Comparison of ENCODE assay signal across 8 cellular contexts in the genomic region with DNA sequence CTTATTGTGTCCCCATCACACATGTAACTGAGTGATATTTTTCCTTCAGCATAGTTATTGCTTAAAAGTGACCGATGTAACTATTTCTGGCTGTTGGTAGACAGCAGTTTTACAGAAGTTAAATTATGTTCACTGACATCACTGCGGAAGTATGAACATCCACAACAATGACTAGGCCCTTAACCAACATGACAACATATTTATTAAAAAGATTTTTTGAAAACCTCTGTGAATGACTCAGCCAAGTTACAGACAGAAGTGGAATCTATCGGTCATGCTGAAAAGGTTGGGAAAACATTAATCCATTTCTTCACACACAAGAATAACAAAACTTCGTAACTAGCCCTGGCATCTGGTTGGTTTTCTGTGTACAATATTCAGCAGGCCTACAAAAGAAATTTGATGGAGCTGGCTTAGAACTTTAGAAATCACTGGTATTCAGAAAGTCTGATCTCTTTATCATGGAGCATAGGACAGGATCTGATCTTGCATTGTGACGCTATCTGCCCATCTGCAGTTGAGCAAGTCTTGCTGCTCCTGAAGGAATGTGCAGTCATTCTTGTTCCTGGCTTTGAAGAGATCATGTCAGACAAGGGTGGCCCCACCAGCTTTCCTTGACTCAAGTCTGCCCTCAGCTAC. TPM values are rescaled to one million over a fixed set of nuclear protein-coding genes. Genes with fewer than 3 reads are reported as not detected.
DNase-seq lines count a peak whose midpoint lies in the region; ATAC-seq and TF ChIP-seq lines count a peak whose summit lies in the region.

No MANE protein-coding gene starts in this region.

- POLR2A ChIA-PET in MCF 10A (lab: Yijun Ruan, JAX): interaction anchor here (0.9 to 1.0 kb wide), 3 partner anchors 9 to 770 kb away, joined by 3 to 4 read pairs (median 4); no protein-coding TSS in a partner anchor

- no peaks in the 10 kb centered on the region for H3K27me3 ChIP-seq in heart left ventricle
- H3K27me3 ChIP-seq in uterus: no peaks in the 10 kb centered on the region

- peak overlapping the region in 8 of 12 donors; percentile 0 to 61 (median 36) for H3K27ac ChIP-seq in heart left ventricle
- H3K27ac ChIP-seq in uterus: peak overlapping the region; percentile 70 to 71

- no peak overlapping the region for H3K4me3 ChIP-seq in heart left ventricle
- no peak overlapping the region for H3K4me3 ChIP-seq in uterus

- H3K9me3 ChIP-seq in heart left ventricle (no peaks in the 10 kb centered on the region), uterus (no peaks in the 10 kb centered on the region)

- H3K36me3 Mint-ChIP-seq in MCF 10A (ENCODE audit: insufficient read depth, unreplicated experiment): no peaks in the 10 kb centered on the region
- H3K36me3 Mint-ChIP-seq in activated CD4-positive, alpha-beta T cell treated with anti-CD3 and anti-CD28 coated beads, Interleukin-2, amount 10 ng/mL, durations not matched to agents 24 days and 14 days (ENCODE audit: low read depth): no peaks in the 10 kb centered on the region

- H3K9me3 Mint-ChIP-seq in MCF 10A (ENCODE audit: unreplicated experiment): no peaks in the 10 kb centered on the region
- no peaks in the 10 kb centered on the region for H3K9me3 Mint-ChIP-seq in activated CD4-positive, alpha-beta T cell treated with anti-CD3 and anti-CD28 coated beads, Interleukin-2, amount 10 ng/mL, durations not matched to agents 24 days and 14 days

- H3K4me3 Mint-ChIP-seq in MCF 10A (ENCODE audit: unreplicated experiment): peak overlapping the region; percentile 9
- H3K4me3 Mint-ChIP-seq in activated CD4-positive, alpha-beta T cell treated with anti-CD3 and anti-CD28 coated beads, Interleukin-2, amount 10 ng/mL, durations not matched to agents 24 days and 14 days: no peak overlapping the region

- CTCF ChIA-PET in MCF 10A (lab: Yijun Ruan, JAX): no interaction called here

- H3K4me1 Mint-ChIP-seq in MCF 10A (ENCODE audit: insufficient read depth, unreplicated experiment): peaks cover 22% of the 10 kb centered on the region
- peaks cover 19% of the 10 kb centered on the region for H3K4me1 Mint-ChIP-seq in activated CD4-positive, alpha-beta T cell treated with anti-CD3 and anti-CD28 coated beads, Interleukin-2, amount 10 ng/mL, durations not matched to agents 24 days and 14 days

- TF ChIP-seq CTCF in heart left ventricle (IDR thresholded peaks at IDR 0.05) (no peak), MCF 10A (IDR thresholded peaks at IDR 0.05; ENCODE audit: unreplicated experiment) (no peak), uterus (IDR thresholded peaks at IDR 0.05) (no peak)

- ATAC-seq in heart left ventricle: peak in 2 of 4 donors; percentile 14 to 54
- no peak for ATAC-seq in Right ventricle myocardium inferior
- no peak for ATAC-seq in HG03469 (IDR thresholded peaks at IDR 0.05; ENCODE audit: unreplicated experiment)

- no peaks in the 10 kb centered on the region for H3K27me3 Mint-ChIP-seq in MCF 10A (ENCODE audit: insufficient read depth, unreplicated experiment)
- H3K27me3 Mint-ChIP-seq in activated CD4-positive, alpha-beta T cell treated with anti-CD3 and anti-CD28 coated beads, Interleukin-2, amount 10 ng/mL, durations not matched to agents 24 days and 14 days: peaks cover 50% of the 10 kb centered on the region

- H3K4me1 ChIP-seq in heart left ventricle (peaks cover 0 to 20% (median 0%) of the 10 kb centered on the region in 12 donors), uterus (no peaks in the 10 kb centered on the region)

- no peak for DNase-seq in heart left ventricle
- no peak for DNase-seq in Right ventricle myocardium inferior (ENCODE audit: missing footprints)
- peak; percentile 81 for DNase-seq in MCF 10A (ENCODE audit: unreplicated experiment)
- DNase-seq in lung microvascular endothelial cell (ENCODE audit: low read depth in 2 of 2): peak; percentile 94 to 97
- no peak for DNase-seq in uterus
- no peak for DNase-seq in activated CD4-positive, alpha-beta T cell treated with anti-CD3 and anti-CD28 coated beads, Interleukin-2, amount 10 ng/mL, durations not matched to agents 24 days and 14 days
- DNase-seq in SW 1271 (lab: John Stamatoyannopoulos, UW): no peak

- no peak for TF ChIP-seq POLR2A in heart left ventricle (IDR thresholded peaks at IDR 0.05)
- no peak for TF ChIP-seq POLR2A in uterus (IDR thresholded peaks at IDR 0.05)

- intact Hi-C loops in heart left ventricle (cut with DNase I) (loop anchor here in 4 of 10 donors (10.0 kb wide), 4 partner anchors 209 to 559 kb away; no protein-coding TSS in a partner anchor), Right ventricle myocardium inferior (cut with DNase I) (no loop called here), MCF 10A (cut with micrococcal nuclease) (loop anchor here (5.0 to 10.0 kb wide), 2 partner anchors 151 to 769 kb away; partner anchors contain the start of gene RFX3), uterus (cut with DNase I; ENCODE audit: low total_unique reads) (no loop called here)
- intact Hi-C loops in activated CD4-positive, alpha-beta T cell treated with anti-CD3 and anti-CD28 coated beads, Interleukin-2, amount 10 ng/mL, durations not matched to agents 24 days and 14 days (cut with micrococcal nuclease): no loop called here

- WGBS in heart left ventricle, 4 donors: 65 to 81% (median 76%) methylated on average over 5 of the region's 5 CpGs

- peak overlapping the region; percentile 94 for H3K27ac Mint-ChIP-seq in MCF 10A (ENCODE audit: low read depth, unreplicated experiment)
- H3K27ac Mint-ChIP-seq in activated CD4-positive, alpha-beta T cell treated with anti-CD3 and anti-CD28 coated beads, Interleukin-2, amount 10 ng/mL, durations not matched to agents 24 days and 14 days: no peak overlapping the region

- H3K36me3 ChIP-seq in heart left ventricle (no peaks in the 10 kb centered on the region), uterus (no peaks in the 10 kb centered on the region)

- no TSS peak for BruUV-seq in MCF 10A (replicated peaks; lab: Mats Ljungman, UMichigan)

RNA-seq across cellular contexts. Expression of gene GLIS3, which starts 6.5 kb away (rescaled TPM):
- total RNA-seq in heart left ventricle (10 to 100 TPM in 2 of 9 donors, 1 to 10 TPM in 7; 2.8 to 10.5 (median 3.3) TPM), Right ventricle myocardium inferior (9.4 TPM), MCF 10A (2022) (1.1 TPM in 2 replicates), lung microvascular endothelial cell (14.2 and 59.7 TPM in 2 replicates), uterus (10 to 100 TPM; 16.4 to 52.6 (median 41.1) TPM)
- polyA plus RNA-seq in heart left ventricle: 1 to 10 TPM in 1 of 2 donors, under 1 TPM in 1; 0.65 to 2.3 TPM
- 1.3 and 1.8 TPM in 2 replicates for total RNA-seq in activated CD4-positive, alpha-beta T cell treated with anti-CD3 and anti-CD28 coated beads, Interleukin-2, amount 10 ng/mL, durations not matched to agents 24 days and 14 days

Comparison
In these comparisons a context has a peak if more than half of its experiments do, and no peak if none do; other contexts are left out.
1. DNase-seq: peak in MCF 10A (single experiment) and lung microvascular endothelial cell (2 of 2); none in heart left ventricle (0 of 5), Right ventricle myocardium inferior (single experiment), uterus (0 of 2), activated CD4-positive, alpha-beta T cell treated with anti-CD3 and anti-CD28 coated beads, Interleukin-2, amount 10 ng/mL, durations not matched to agents 24 days and 14 days (single experiment) and SW 1271 (0 of 2).